Comparison of ENCODE assay signal across 8 cellular contexts in the genomic region with DNA sequence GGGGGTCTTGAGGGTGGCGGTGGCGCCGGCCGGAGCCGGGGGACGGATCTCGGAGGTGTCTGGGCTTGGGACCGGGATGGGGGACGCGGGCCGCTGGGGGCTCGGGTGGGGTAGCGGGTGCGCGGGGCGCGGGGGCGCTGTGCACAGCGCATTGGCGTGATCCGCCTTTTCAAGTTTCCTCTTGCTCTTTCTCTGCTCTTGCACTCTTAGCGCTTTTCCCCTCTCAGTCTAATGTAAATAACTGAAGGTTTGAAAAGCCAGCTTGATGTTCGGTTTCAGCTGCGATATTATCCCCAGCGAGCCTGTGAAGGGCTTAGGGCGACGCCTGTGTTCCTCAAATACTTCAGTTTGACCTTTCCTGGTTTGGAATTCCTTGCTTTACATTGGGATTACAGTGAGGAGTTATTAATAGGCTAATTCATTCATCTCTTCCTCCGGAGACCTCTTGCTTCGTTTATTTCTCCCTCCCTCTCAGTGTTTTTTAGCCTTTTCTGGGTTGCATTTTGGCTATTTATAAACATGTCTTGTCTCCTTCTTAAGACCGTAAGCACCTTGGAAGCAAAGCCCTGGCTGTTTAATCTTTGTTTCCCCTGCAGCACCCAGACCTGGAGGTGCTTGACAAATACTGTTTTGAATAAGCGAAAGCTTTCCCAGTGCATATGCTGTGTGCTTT. TPM values are rescaled to one million over a fixed set of nuclear protein-coding genes. Genes with fewer than 3 reads are reported as not detected.
DNase-seq lines count a peak whose midpoint lies in the region; ATAC-seq, FAIRE-seq and TF ChIP-seq lines count a peak whose summit lies in the region.

No MANE protein-coding gene starts in this region.

- peak overlapping the region; percentile 78 to 97 (median 89) for H3K27ac Mint-ChIP-seq in CD4-positive, alpha-beta memory T cell

- H3K4me3 Mint-ChIP-seq in CD4-positive, alpha-beta memory T cell = peak overlapping the region; percentile 94 to 99 (median 96)

- TF ChIP-seq CTCF in SK-N-SH (IDR thresholded peaks at IDR 0.05) (peak; percentile 47), breast epithelium (IDR thresholded peaks at IDR 0.05) (no peak), kidney epithelial cell (IDR thresholded peaks at IDR 0.05; ENCODE audit: insufficient read depth, low read length, poor library complexity, severe bottlenecking) (no peak)

- TF ChIP-seq EP300 in SK-N-SH (IDR thresholded peaks at IDR 0.05; ENCODE audit: borderline replicate concordance in 1 of 2, low read depth in 1 of 2, low read length in 1 of 2) = no peak

- no peaks in the 10 kb centered on the region for H3K27me3 Mint-ChIP-seq in CD4-positive, alpha-beta memory T cell

- intact Hi-C loops in CD4-positive, alpha-beta memory T cell (cut with micrococcal nuclease) = loop anchor here (1.0 to 5.0 kb wide), 2 partner anchors 71 to 236 kb away; a partner anchor contains a TSS
- intact Hi-C loops in breast epithelium (cut with DNase I; ENCODE audit: low total_unique reads) = no loop called here

- CTCF ChIA-PET in CD4-positive, alpha-beta memory T cell (lab: Charles Lee; ENCODE audit: partially characterized antibody) = interaction anchor here (1.5 to 2.7 kb wide), 2 partner anchors 13 to 68 kb away, joined by 4 to 9 read pairs; no protein-coding TSS in a partner anchor
- CTCF ChIA-PET in SK-N-SH (lab: Yijun Ruan, JAX) = interaction anchor here (0.6 to 2.4 kb wide), 5 partner anchors 9 to 211 kb away, joined by 4 to 10 read pairs (median 7); no protein-coding TSS in a partner anchor

- POLR2A ChIA-PET in CD4-positive, alpha-beta memory T cell (lab: Charles Lee; ENCODE audit: partially characterized antibody) = interaction anchor here (0.6 to 2.9 kb wide), 7 partner anchors 13 to 287 kb away, joined by 3 to 16 read pairs (median 6); a partner anchor contains a TSS
- POLR2A ChIA-PET in SK-N-SH (lab: Yijun Ruan, JAX) = interaction anchor here (1.5 kb wide), 1 partner anchor 11 kb away, joined by 3 read pairs; no protein-coding TSS in a partner anchor

- peaks cover 28 to 44% (median 37%) of the 10 kb centered on the region in 4 donors for H3K4me1 Mint-ChIP-seq in CD4-positive, alpha-beta memory T cell

- peaks cover 6% of the 10 kb centered on the region for H3F3A ChIP-seq in SK-N-SH (replicated peaks; ENCODE audit: insufficient read depth)

- H3K36me3 Mint-ChIP-seq in CD4-positive, alpha-beta memory T cell = peaks cover 4 to 9% of the 10 kb centered on the region in 2 donors

- H4K20me1 ChIP-seq in SK-N-SH (ENCODE audit: insufficient read depth) = peaks cover 25% of the 10 kb centered on the region

- peak overlapping the region; percentile 72 to 76 for H3K4me3 ChIP-seq in CD4-positive, alpha-beta memory T cell (ENCODE audit: low read length in 2 of 2)
- H3K4me3 ChIP-seq in SK-N-SH (ENCODE audit: low read depth in 2 of 2, low read length in 1 of 2) (peak overlapping the region; percentile 77 to 80), breast epithelium (peak overlapping the region; percentile 71 to 83 (median 78)), kidney epithelial cell (ENCODE audit: low read depth, low read length) (peak overlapping the region; percentile 67)

- H3K27me3 ChIP-seq in CD4-positive, alpha-beta memory T cell (ENCODE audit: insufficient read depth, low read length) = no peaks in the 10 kb centered on the region
- H3K27me3 ChIP-seq in SK-N-SH (ENCODE audit: insufficient read depth) (no peaks in the 10 kb centered on the region), breast epithelium (no peaks in the 10 kb centered on the region), kidney epithelial cell (ENCODE audit: control insufficient read depth, insufficient read depth, low read length) (no peaks in the 10 kb centered on the region)

- no peaks in the 10 kb centered on the region for H3K9me2 ChIP-seq in SK-N-SH

- ATAC-seq in HG03432 (IDR thresholded peaks at IDR 0.05; ENCODE audit: unreplicated experiment) = peak; percentile 59

- H3K4me1 ChIP-seq in CD4-positive, alpha-beta memory T cell (ENCODE audit: insufficient read depth, low read length) = peaks cover 32% of the 10 kb centered on the region
- H3K4me1 ChIP-seq in SK-N-SH (ENCODE audit: control insufficient read depth in 1 of 2, insufficient read depth in 2 of 2, low read depth in 1 of 2, low read length in 1 of 2) = peaks cover 0 to 15% of the 10 kb centered on the region in 2 experiments; a peak in 3 of 4 replicates
- peaks cover 3 to 6% of the 10 kb centered on the region in 2 donors for H3K4me1 ChIP-seq in breast epithelium

- H3K4me2 ChIP-seq in SK-N-SH = peak overlapping the region; percentile 81

- 0 out of 2 replicates have a peak, but pooled peaks have one; percentile 4 for TF ChIP-seq RAD21 in SK-N-SH (IDR thresholded peaks at IDR 0.05; ENCODE audit: low read length)

- H3K79me2 ChIP-seq in SK-N-SH (ENCODE audit: insufficient read depth) = peaks cover 51% of the 10 kb centered on the region

- WGBS in SK-N-SH (ENCODE audit: low lambda C conversion rate) = 3% methylated on average over 22 of the region's 31 CpGs

- peak overlapping the region; percentile 14 for H3K27ac ChIP-seq in CD4-positive, alpha-beta memory T cell (ENCODE audit: low read depth, low read length)
- H3K27ac ChIP-seq in SK-N-SH (ENCODE audit: low read depth in 2 of 2, low read length in 1 of 2) (peak overlapping the region; percentile 36 to 64; a peak in 3 of 4 replicates), breast epithelium (peak overlapping the region; percentile 90 to 91)

- H3K36me3 ChIP-seq in CD4-positive, alpha-beta memory T cell (ENCODE audit: insufficient read depth, low read length) = no peaks in the 10 kb centered on the region
- H3K36me3 ChIP-seq in SK-N-SH (replicated peaks in 1 of 2; ENCODE audit: control insufficient read depth in 1 of 2, insufficient read depth in 2 of 2, low read length in 1 of 2) = no peaks in the 10 kb centered on the region
- no peaks in the 10 kb centered on the region for H3K36me3 ChIP-seq in breast epithelium
- H3K36me3 ChIP-seq in kidney epithelial cell (ENCODE audit: control insufficient read depth, insufficient read depth, low read length) = no peaks in the 10 kb centered on the region

- H3K9ac ChIP-seq in SK-N-SH = peak overlapping the region; percentile 66

- no peaks in the 10 kb centered on the region for H3K9me3 ChIP-seq in CD4-positive, alpha-beta memory T cell (ENCODE audit: control insufficient read depth in 1 of 2, low read length in 2 of 2)
- H3K9me3 ChIP-seq in SK-N-SH = no peaks in the 10 kb centered on the region
- peaks cover 4% of the 10 kb centered on the region in 2 donors for H3K9me3 ChIP-seq in breast epithelium

- peak overlapping the region; percentile 81 for H2AFZ ChIP-seq in SK-N-SH (ENCODE audit: low read depth)

- peak in 4 of 5 donors; percentile 18 to 35 (median 26) for DNase-seq in CD4-positive, alpha-beta memory T cell
- DNase-seq in GM19239 (ENCODE audit: insufficient read length, low spot score) (no peak), SK-N-SH (no peak), breast epithelium (ENCODE audit: low spot score in 2 of 2) (no peak), kidney epithelial cell (ENCODE audit: low read depth) (no peak), iPS-NIHi11 (ENCODE audit: low spot score) (no peak)
- DNase-seq in stimulated activated CD4-positive, alpha-beta T cell treated with anti-CD3 and anti-CD28 coated beads, Interleukin-2, amount 100 ng/mL, for 24 hours = peak; percentile 42 to 52

- TF ChIP-seq POLR2A in breast epithelium (IDR thresholded peaks at IDR 0.05) = no peak

- peak; percentile 35 for FAIRE-seq in GM19239 (lab: Jason Lieb, UNC)

- peaks cover 0 to 13% (median 3%) of the 10 kb centered on the region in 8 donors for H3K9me3 Mint-ChIP-seq in CD4-positive, alpha-beta memory T cell

TF ChIP-seq in SK-N-SH, 30 proteins besides CTCF, POLR2A, EP300 and RAD21:
- TF ChIP-seq, protein P1, sequence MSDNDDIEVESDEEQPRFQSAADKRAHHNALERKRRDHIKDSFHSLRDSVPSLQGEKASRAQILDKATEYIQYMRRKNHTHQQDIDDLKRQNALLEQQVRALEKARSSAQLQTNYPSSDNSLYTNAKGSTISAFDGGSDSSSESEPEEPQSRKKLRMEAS (IDR thresholded peaks at IDR 0.05; ENCODE audit: low read depth) = 0 out of 2 replicates have a peak, but pooled peaks have one; percentile 6
- TF ChIP-seq RFX5 (IDR thresholded peaks at IDR 0.05; ENCODE audit: low read length) = no peak

RNA-seq across cellular contexts. Expression of a gene that starts 0.7 kb away (rescaled TPM):
- total RNA-seq in CD4-positive, alpha-beta memory T cell = 10 to 100 TPM; 43.7 to 44.9 TPM
- polyA plus RNA-seq in CD4-positive, alpha-beta memory T cell = 10 to 100 TPM; 18.8 to 23.0 TPM
- 25.5 and 28.1 TPM in 2 replicates for polyA plus RNA-seq in SK-N-SH (2012; rRNA removed)
- polyA plus RNA-seq in SK-N-SH (2012; cell fraction: cytosol; rRNA removed) = 40.5 and 50.1 TPM in 2 replicates
- 12.4 and 13.2 TPM in 2 replicates for polyA plus RNA-seq in SK-N-SH (2012; cell fraction: nucleus; rRNA removed)
- total RNA-seq in breast epithelium (10 to 100 TPM; 27.5 to 47.8 (median 42.1) TPM), kidney epithelial cell (28.1 and 53.9 TPM in 2 replicates)

Comparison
In these comparisons a context has a peak if more than half of its experiments do, and no peak if none do; other contexts are left out.
1. DNase-seq: peak in CD4-positive, alpha-beta memory T cell (4 of 5) and stimulated activated CD4-positive, alpha-beta T cell treated with anti-CD3 and anti-CD28 coated beads, Interleukin-2, amount 100 ng/mL, for 24 hours (2 of 2); none in GM19239 (single experiment), SK-N-SH (single experiment), breast epithelium (0 of 2), kidney epithelial cell (single experiment) and iPS-NIHi11 (single experiment).
2. H3K27ac ChIP-seq: peak in every context shown above with its lines; median percentile 90 in breast epithelium; 50 in SK-N-SH; 14 in CD4-positive, alpha-beta memory T cell.
3. Peak in every context shown above with its lines, with median percentiles within 50 percentile points of each other: H3K4me3 ChIP-seq.